ENCODE assay signal across 19 cellular contexts in genomic region chr2:55345064-55345463, GRCh38.
DNase-seq lines count a peak whose midpoint lies in the region; ATAC-seq, FAIRE-seq and TF ChIP-seq lines count a peak whose summit lies in the region.
"Had no signal": no experiment of that assay in that cellular context is flagged by ENCODE, and none has a peak within 500 bp of the region (broad histone marks: within the 10 kb centered on the region; RNA-seq: fewer than 3 reads in every experiment).

No MANE protein-coding gene starts in this region.

- FAIRE-seq in D721Med (lab: Jason Lieb, UNC), result peak; percentile 41
- no peak for FAIRE-seq in GM12878 (lab: Jason Lieb, UNC)
- FAIRE-seq: GM12892, H54 had no signal

- no peaks in the 10 kb centered on the region for H4K20me1 ChIP-seq in GM12878 (ENCODE audit: control insufficient read depth, insufficient read depth)
- H4K20me1 ChIP-seq: BLaER1 had no signal

- CTCF ChIA-PET in GM12878 (lab: Yijun Ruan, JAX), result no interaction called here

- WGBS in GM12878 (ENCODE audit: insufficient coverage, insufficient replicate concordance, low lambda C conversion rate, missing lambda C conversion rate), result 99% methylated on average over 4 of the region's 4 CpGs

- TF ChIP-seq RAD21 in GM12878 (IDR thresholded peaks at IDR 0.05; ENCODE audit: insufficient read depth, low read depth, low read length), result no peak

- intact Hi-C loops in GM12878 (cut with micrococcal nuclease; ENCODE audit: unreplicated experiment), result no loop called here
- intact Hi-C loops in vagina (cut with DNase I), result no loop called here

- H2AFZ ChIP-seq in GM12878 (ENCODE audit: control insufficient read depth, low read depth, low read length), result no peak overlapping the region

- no TSS peak for BruUV-seq in GM12878 (replicated peaks; lab: Mats Ljungman, UMichigan)

- H3K79me2 ChIP-seq in GM12878 (ENCODE audit: control insufficient read depth, insufficient read depth, low read length), result no peaks in the 10 kb centered on the region

- H3K4me1 ChIP-seq in GM12878 (ENCODE audit: control insufficient read depth, insufficient read depth, low read length) (no peaks in the 10 kb centered on the region), vagina (no peaks in the 10 kb centered on the region)
- H3K4me1 ChIP-seq: BLaER1, Caco-2 had no signal

- H3K9ac ChIP-seq in GM12878 (ENCODE audit: control insufficient read depth, insufficient read depth, low read length), result no peak overlapping the region
- H3K9ac ChIP-seq: BLaER1 had no signal

- no peak for TF ChIP-seq EP300 in GM12878 (IDR thresholded peaks at IDR 0.05; ENCODE audit: borderline replicate concordance in 1 of 2, control insufficient read depth in 1 of 2, low read depth in 2 of 2, low read length in 2 of 2)

- no peaks in the 10 kb centered on the region for H3K9me3 ChIP-seq in GM12878 (replicated peaks; ENCODE audit: control insufficient read depth, insufficient read depth, low read length)
- no peaks in the 10 kb centered on the region for H3K9me3 ChIP-seq in vagina
- H3K9me3 ChIP-seq: BLaER1, Caco-2, HAP-1 had no signal

- ATAC-seq in GM18511 (IDR thresholded peaks at IDR 0.05; ENCODE audit: unreplicated experiment), result peak; percentile 63
- peak; percentile 56 for ATAC-seq in GM19467 (IDR thresholded peaks at IDR 0.05; ENCODE audit: unreplicated experiment)
- peak; percentile 54 for ATAC-seq in GM12878
- ATAC-seq in GM18870 (IDR thresholded peaks at IDR 0.05; ENCODE audit: unreplicated experiment), result no peak
- no peak for ATAC-seq in GM18502 (IDR thresholded peaks at IDR 0.05; ENCODE audit: poor library complexity, unreplicated experiment)
- ATAC-seq: CD8-positive, alpha-beta T cell had no signal

- no peaks in the 10 kb centered on the region for H3K27me3 ChIP-seq in GM12878 (replicated peaks in 1 of 2; ENCODE audit: control insufficient read depth in 2 of 2, insufficient read depth in 2 of 2, low read length in 1 of 2)
- H3K27me3 ChIP-seq in vagina, result no peaks in the 10 kb centered on the region
- H3K27me3 ChIP-seq: BLaER1 had no signal

- DNase-seq in D721Med (ENCODE audit: insufficient read length, low spot score), result no peak
- no peak for DNase-seq in GM12878 (ENCODE audit: low read depth, low spot score)
- no peak for DNase-seq in vagina (ENCODE audit: extremely low spot score in 2 of 2)
- DNase-seq: Caco-2; CD8-positive, alpha-beta T cell; DMS53; DMS79 treated with DMSO at 0.1 percent for 48 hours; GF-D8; GOT3; HFFc6 had no signal

- no peak overlapping the region for H3K4me2 ChIP-seq in GM12878 (ENCODE audit: control insufficient read depth, insufficient read depth)
- H3K4me2 ChIP-seq: BLaER1 had no signal

- RAD21 ChIA-PET in GM12878 (lab: Charles Lee; ENCODE audit: unreplicated experiment), result no interaction called here

- H3K36me3 ChIP-seq in GM12878 (ENCODE audit: control insufficient read depth in 2 of 2, insufficient read depth in 2 of 2, low read length in 1 of 2) (peaks cover 0 to 7% of the 10 kb centered on the region in 2 experiments; a peak in 2 of 4 replicates), vagina (peaks cover 0 to 17% of the 10 kb centered on the region in 2 donors)

- POLR2A ChIA-PET in GM12878 (lab: Charles Lee), result no interaction called here

- H3K27ac ChIP-seq in GM12878 (ENCODE audit: control insufficient read depth, insufficient read depth) (no peak overlapping the region), vagina (no peak overlapping the region)
- H3K27ac ChIP-seq: BLaER1, C4-2B had no signal

- SMC1A ChIA-PET in GM12878 (lab: Charles Lee; ENCODE audit: uncharacterized antibody, unreplicated experiment), result no interaction called here

- TF ChIP-seq CTCF in D721Med (IDR thresholded peaks at IDR 0.05; ENCODE audit: insufficient read depth, missing control alignments), result no peak
- no peak for TF ChIP-seq CTCF in GM12878 (IDR thresholded peaks at IDR 0.05 in 2 of 3, conservative IDR thresholded peaks at IDR 0.05 in 1 of 3; ENCODE audit: control insufficient read depth in 2 of 3, extremely low read depth in 1 of 3, insufficient read depth in 1 of 3, low read depth in 3 of 3, low read length in 3 of 3)
- TF ChIP-seq CTCF in vagina (IDR thresholded peaks at IDR 0.05), result no peak

- no peak overlapping the region for H3K4me3 ChIP-seq in GM12878
- H3K4me3 ChIP-seq in vagina, result no peak overlapping the region
- H3K4me3 ChIP-seq: BLaER1, HAP-1 had no signal

- in situ Hi-C loops in GM12878 (cut with MboI), result no loop called here

- TF ChIP-seq POLR2A in GM12878 (IDR thresholded peaks at IDR 0.05; ENCODE audit: low read depth, low read length), result no peak
- TF ChIP-seq POLR2A in vagina (IDR thresholded peaks at IDR 0.05), result no peak

TF ChIP-seq in GM12878, 131 proteins besides CTCF, POLR2A, EP300 and RAD21:
- TF ChIP-seq MXI1 (IDR thresholded peaks at IDR 0.05; ENCODE audit: low read depth, low read length) (no peak), KDM1A (IDR thresholded peaks at IDR 0.05; ENCODE audit: borderline replicate concordance) (no peak), SMAD1 (IDR thresholded peaks at IDR 0.05; ENCODE audit: low read depth, partially characterized antibody) (no peak), BMI1 (IDR thresholded peaks at IDR 0.05; ENCODE audit: borderline replicate concordance) (no peak), TARDBP (IDR thresholded peaks at IDR 0.05; ENCODE audit: borderline replicate concordance) (no peak), CEBPZ (IDR thresholded peaks at IDR 0.05; ENCODE audit: low read depth, low read length) (no peak), SMC3 (IDR thresholded peaks at IDR 0.05; ENCODE audit: borderline replicate concordance, low read length) (no peak), MYB (IDR thresholded peaks at IDR 0.05; ENCODE audit: borderline replicate concordance, low read depth, low read length) (no peak), ZBTB33 (IDR thresholded peaks at IDR 0.05) (no peak), RFX5 (IDR thresholded peaks at IDR 0.05; ENCODE audit: low read depth, low read length) (no peak)

Comparison
In these comparisons a context has a peak if more than half of its experiments do, and no peak if none do; other contexts are left out.
1. ATAC-seq: peak in GM18511 (single experiment), GM19467 (single experiment) and GM12878 (single experiment); none in GM18870 (single experiment) and GM18502 (single experiment).